18 cellular contexts compared by ENCODE assay signal in the genomic region with DNA sequence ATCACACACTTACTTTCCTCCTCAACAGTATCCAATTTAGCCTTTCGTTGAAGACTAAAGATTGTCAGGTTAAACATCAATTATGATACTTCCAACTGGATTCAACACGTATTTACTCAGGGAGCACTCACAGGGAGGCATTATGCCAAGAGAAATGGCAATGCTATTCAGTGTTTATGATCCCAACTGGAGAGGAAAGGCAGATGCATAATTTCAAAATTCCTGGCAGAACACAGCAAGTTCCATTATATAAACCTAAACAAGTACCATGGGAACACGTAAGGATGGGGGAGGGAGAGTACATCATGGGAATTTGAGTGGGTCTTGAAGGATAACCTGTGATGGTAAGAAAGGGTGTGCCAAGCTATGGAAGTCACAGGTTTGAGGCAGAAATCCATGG.
DNase-seq lines count a peak whose midpoint lies in the region; ATAC-seq, FAIRE-seq and TF ChIP-seq lines count a peak whose summit lies in the region.
"Had no signal": no experiment of that assay in that cellular context is flagged by ENCODE, and none has a peak within 500 bp of the region (broad histone marks: within the 10 kb centered on the region; RNA-seq: fewer than 3 reads in every experiment).

No MANE protein-coding gene starts in this region.

- H3K4me3 Mint-ChIP-seq in nephron: no peak overlapping the region
- H3K4me3 Mint-ChIP-seq: activated CD4-positive, alpha-beta T cell treated with anti-CD3 and anti-CD28 coated beads for 36 hours; IgD-negative memory B cell; naive thymus-derived CD4-positive, alpha-beta T cell; stimulated activated memory B cell treated with anti-CD40 and anti-IgM and Interleukin-4, amounts not matched to agents 10 μg/mL and 1 μg/mL and 100 μg/mL, for 72 hours had no signal

- TF ChIP-seq CTCF in nephron (IDR thresholded peaks at IDR 0.05; ENCODE audit: unreplicated experiment in 3 of 3): no peak

- H3K4me1 Mint-ChIP-seq in nephron: peaks cover 12% of the 10 kb centered on the region
- H3K4me1 Mint-ChIP-seq: IgD-negative memory B cell; stimulated activated memory B cell treated with anti-CD40 and anti-IgM and Interleukin-4, amounts not matched to agents 10 μg/mL and 1 μg/mL and 100 μg/mL, for 72 hours had no signal

- DNase-seq in GM18507 (ENCODE audit: extremely low spot score, insufficient read length, low read depth): no peak
- peak; percentile 43 to 80 for DNase-seq in NCI-H2081 (lab: John Stamatoyannopoulos, UW)
- DNase-seq in SHP77 treated with DMSO at 0.1 percent for 48 hours (lab: John Stamatoyannopoulos, UW): peak; percentile 33
- DNase-seq in iPS-NIHi7 (ENCODE audit: extremely low spot score): no peak
- no peak for DNase-seq in inferior parietal cortex (ENCODE audit: extremely low spot score)
- DNase-seq: activated CD4-positive, alpha-beta T cell treated with anti-CD3 and anti-CD28 coated beads for 36 hours; activated naive CD4-positive, alpha-beta T cell; anterior cingulate cortex; BE2C; naive thymus-derived CD4-positive, alpha-beta T cell; NCI-H510A treated with DMSO at 0.1 percent for 48 hours; T1000; tibial artery had no signal

- H3K9me3 Mint-ChIP-seq in nephron: peaks cover 3% of the 10 kb centered on the region
- H3K9me3 Mint-ChIP-seq: naive thymus-derived CD4-positive, alpha-beta T cell; stimulated activated memory B cell treated with anti-CD40 and anti-IgM and Interleukin-4, amounts not matched to agents 10 μg/mL and 1 μg/mL and 100 μg/mL, for 72 hours had no signal

- ATAC-seq in HG03045 (IDR thresholded peaks at IDR 0.05; ENCODE audit: unreplicated experiment): no peak
- ATAC-seq in GM21786 (IDR thresholded peaks at IDR 0.05; ENCODE audit: unreplicated experiment): no peak
- ATAC-seq: activated CD4-positive, alpha-beta T cell treated with anti-CD3 and anti-CD28 coated beads for 36 hours; naive thymus-derived CD4-positive, alpha-beta T cell; stimulated activated memory B cell treated with anti-CD40 and anti-IgM and Interleukin-4, amounts not matched to agents 10 μg/mL and 1 μg/mL and 100 μg/mL, for 72 hours had no signal

- no peaks in the 10 kb centered on the region for H3K27me3 Mint-ChIP-seq in nephron (ENCODE audit: low read depth)
- H3K27me3 Mint-ChIP-seq: stimulated activated memory B cell treated with anti-CD40 and anti-IgM and Interleukin-4, amounts not matched to agents 10 μg/mL and 1 μg/mL and 100 μg/mL, for 72 hours had no signal

- H3K36me3 Mint-ChIP-seq in nephron (ENCODE audit: low read depth): no peaks in the 10 kb centered on the region
- H3K36me3 Mint-ChIP-seq: IgD-negative memory B cell; stimulated activated memory B cell treated with anti-CD40 and anti-IgM and Interleukin-4, amounts not matched to agents 10 μg/mL and 1 μg/mL and 100 μg/mL, for 72 hours had no signal

- peak overlapping the region in 2 of 3 experiments; percentile 5 to 91 for H3K27ac Mint-ChIP-seq in nephron
- H3K27ac Mint-ChIP-seq: activated CD4-positive, alpha-beta T cell treated with anti-CD3 and anti-CD28 coated beads for 36 hours; IgD-negative memory B cell; naive thymus-derived CD4-positive, alpha-beta T cell; stimulated activated memory B cell treated with anti-CD40 and anti-IgM and Interleukin-4, amounts not matched to agents 10 μg/mL and 1 μg/mL and 100 μg/mL, for 72 hours had no signal

- FAIRE-seq in GM18507 (lab: Jason Lieb, UNC): peak; percentile 26

Comparison
In these comparisons a context has a peak if more than half of its experiments do, and no peak if none do; other contexts are left out.
1. DNase-seq: peak in NCI-H2081 (2 of 2) and SHP77 treated with DMSO at 0.1 percent for 48 hours (single experiment); none in GM18507 (single experiment), iPS-NIHi7 (single experiment) and inferior parietal cortex (single experiment).